8 cellular contexts compared by ENCODE assay signal in the genomic region with DNA sequence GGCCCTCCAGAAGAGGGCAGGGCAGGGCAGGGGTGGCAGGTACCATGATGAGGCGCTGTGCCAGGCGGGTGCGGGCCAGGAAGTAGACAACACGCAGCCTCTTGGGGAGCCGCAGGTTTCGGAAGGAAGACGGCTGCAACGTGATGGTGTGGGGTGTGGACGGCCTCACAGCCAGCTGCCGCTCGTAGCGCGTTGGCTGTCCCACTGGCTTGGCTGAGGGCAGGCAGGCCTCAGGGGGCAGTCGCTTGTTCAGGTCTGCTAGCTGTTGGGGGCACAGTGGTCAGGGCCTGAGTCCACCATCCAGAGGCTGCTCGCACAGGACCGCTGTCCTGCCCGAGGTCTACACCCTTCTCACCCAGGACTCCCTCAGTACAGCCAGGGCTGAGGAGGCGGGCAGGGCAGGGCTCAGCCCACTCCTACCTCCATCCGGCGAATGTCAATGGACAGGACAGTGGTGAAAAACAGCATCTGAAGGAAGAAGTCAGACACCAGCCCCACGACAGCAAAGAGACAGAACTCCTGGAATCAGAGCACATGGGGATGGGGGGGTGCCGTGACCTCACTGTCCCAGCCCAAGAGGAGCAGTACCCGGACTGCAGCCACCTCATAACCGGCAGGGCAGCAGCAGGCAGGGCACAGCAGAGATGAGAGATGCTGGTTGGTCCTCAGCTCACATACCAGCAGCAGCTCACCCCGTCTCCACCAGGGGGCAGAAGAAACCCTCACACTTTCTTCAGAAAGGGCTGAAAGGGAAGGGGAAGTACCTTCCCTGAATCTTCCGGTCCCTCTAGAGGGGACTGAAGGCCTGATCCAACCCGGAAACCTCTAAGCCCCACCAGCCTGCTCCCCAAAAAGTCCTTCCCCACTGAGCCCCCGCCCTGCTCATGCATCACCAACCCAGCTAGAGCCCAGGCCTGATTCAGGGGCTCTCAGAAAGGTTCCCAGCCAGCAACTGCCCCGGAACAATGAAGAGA. TPM values are rescaled to one million over a fixed set of nuclear protein-coding genes. Genes with fewer than 3 reads are reported as not detected.
DNase-seq lines count a peak whose midpoint lies in the region; ATAC-seq and TF ChIP-seq lines count a peak whose summit lies in the region.

No MANE protein-coding gene starts in this region.

- 0 to 64% methylated on average over 1 to 29 of the region's 29 CpGs for WGBS in transverse colon (ENCODE audit: low coverage in 1 of 2), 2 donors

- H3K4me3 ChIP-seq in DND-41 (ENCODE audit: low read depth in 1 of 2, low read length in 2 of 2) (peak overlapping the region in 1 of 2 experiments; percentile 34; a peak in 2 of 4 replicates), Loucy (ENCODE audit: low read length, poor library complexity, severe bottlenecking) (peak overlapping the region; percentile 64), cardiac muscle cell (no peak overlapping the region), transverse colon (no peak overlapping the region)

- in situ Hi-C loops in transverse colon (cut with MboI; ENCODE audit: low pct_ligation_motif_present in 1 of 4, low pct_unique_long_range_greater_than_20kb in 1 of 4, low sequenced_read_pairs in 3 of 4), result loop anchor here in 2 of 4 donors (5.0 to 25.0 kb wide), 3 partner anchors 52 to 367 kb away; partner anchors contain the start of genes SCAP (in 1 of the 2) and SMARCC1 (in 1 of the 2)

- H3K36me3 Mint-ChIP-seq in activated naive CD8-positive, alpha-beta T cell treated with anti-CD3 and anti-CD28 coated beads, Interleukin-2, amount 10 ng/mL, durations not matched to agents 7 days and 5 days, result peaks cover 5% of the 10 kb centered on the region

- H3K9me3 ChIP-seq in DND-41 (ENCODE audit: insufficient read depth, low read length, severe bottlenecking) (no peaks in the 10 kb centered on the region), Loucy (ENCODE audit: insufficient read depth, low read depth, low read length) (no peaks in the 10 kb centered on the region), cardiac muscle cell (ENCODE audit: low read depth) (no peaks in the 10 kb centered on the region), transverse colon (no peaks in the 10 kb centered on the region)

- no peaks in the 10 kb centered on the region for H3K9me3 Mint-ChIP-seq in activated naive CD8-positive, alpha-beta T cell treated with anti-CD3 and anti-CD28 coated beads, Interleukin-2, amount 10 ng/mL, durations not matched to agents 7 days and 5 days

- peaks cover 3% of the 10 kb centered on the region; the same call in 1 of the 2 replicates for H3K79me2 ChIP-seq in DND-41 (ENCODE audit: insufficient read depth, low read length)
- no peaks in the 10 kb centered on the region for H3K79me2 ChIP-seq in Loucy (ENCODE audit: insufficient read depth, low read length)

- no peak for TF ChIP-seq EP300 in transverse colon (IDR thresholded peaks at IDR 0.05; ENCODE audit: low read depth)

- H4K20me1 ChIP-seq in DND-41 (ENCODE audit: insufficient read depth, low read length) (peaks cover 9% of the 10 kb centered on the region), Loucy (ENCODE audit: insufficient read depth, low read length, poor library complexity, severe bottlenecking) (no peaks in the 10 kb centered on the region)

- intact Hi-C loops in posterior cingulate gyrus (cut with DNase I) (loop anchor here (1.0 kb wide), 1 partner anchor 55 kb away; the partner anchor contains the start of gene SCAP), transverse colon (cut with DNase I; ENCODE audit: low total_unique reads) (loop anchor here (1.0 kb wide), 1 partner anchor 56 kb away; no protein-coding TSS in a partner anchor)

- H3K36me3 ChIP-seq in DND-41 (ENCODE audit: insufficient read depth, low read length), result peaks cover 82% of the 10 kb centered on the region
- H3K36me3 ChIP-seq in Loucy (ENCODE audit: insufficient read depth, low read length), result peaks cover 48% of the 10 kb centered on the region; the same call in 1 of the 2 replicates
- H3K36me3 ChIP-seq in cardiac muscle cell, result peaks cover 12% of the 10 kb centered on the region
- peaks cover 0 to 5% (median 0%) of the 10 kb centered on the region in 4 donors for H3K36me3 ChIP-seq in transverse colon

- POLR2A ChIA-PET in activated naive CD8-positive, alpha-beta T cell treated with anti-CD3 and anti-CD28 coated beads, Interleukin-2, amount 10 ng/mL, durations not matched to agents 7 days and 5 days (lab: Charles Lee), result interaction anchor here (0.6 to 3.4 kb wide), 5 partner anchors 40 to 1484 kb away, joined by 3 to 28 read pairs (median 7); partner anchors contain the start of genes ELP6, PTPN23 and SCAP

- H3K4me2 ChIP-seq in DND-41 (ENCODE audit: insufficient read depth, low read length), result peak overlapping the region; percentile 54
- H3K4me2 ChIP-seq in Loucy (ENCODE audit: low read depth, low read length, poor library complexity, severe bottlenecking), result peak overlapping the region; percentile 79

- H3K4me1 Mint-ChIP-seq in activated naive CD8-positive, alpha-beta T cell treated with anti-CD3 and anti-CD28 coated beads, Interleukin-2, amount 10 ng/mL, durations not matched to agents 7 days and 5 days, result peaks cover 14% of the 10 kb centered on the region

- H2AFZ ChIP-seq in DND-41 (ENCODE audit: low read depth, low read length) (peak overlapping the region; percentile 75), Loucy (ENCODE audit: low read length) (peak overlapping the region; percentile 37; the same call in 1 of the 2 replicates)

- no peaks in the 10 kb centered on the region for H3F3A ChIP-seq in Loucy (ENCODE audit: low read depth)

- ATAC-seq in DND-41 (ENCODE audit: insufficient read depth, low read depth) (peak; percentile 92), GM21786 (IDR thresholded peaks at IDR 0.05; ENCODE audit: unreplicated experiment) (peak; percentile 77)
- ATAC-seq in activated naive CD8-positive, alpha-beta T cell treated with anti-CD3 and anti-CD28 coated beads, Interleukin-2, amount 10 ng/mL, durations not matched to agents 7 days and 5 days (ENCODE audit: low read depth), result peak; percentile 92

- peaks cover 12% of the 10 kb centered on the region for H3K4me1 ChIP-seq in DND-41 (ENCODE audit: insufficient read depth, low read length)
- peaks cover 3% of the 10 kb centered on the region for H3K4me1 ChIP-seq in Loucy (ENCODE audit: insufficient read depth, low read length, poor library complexity, severe bottlenecking)
- H3K4me1 ChIP-seq in cardiac muscle cell (ENCODE audit: low read depth), result no peaks in the 10 kb centered on the region
- peaks cover 15 to 31% (median 29%) of the 10 kb centered on the region in 4 donors for H3K4me1 ChIP-seq in transverse colon

- H3K27ac ChIP-seq in DND-41 (ENCODE audit: low read length), result peak overlapping the region; percentile 78
- peak overlapping the region; percentile 31 for H3K27ac ChIP-seq in cardiac muscle cell
- H3K27ac ChIP-seq in transverse colon, result peak overlapping the region; percentile 59 to 78 (median 70)

- DNase-seq in DND-41 (peak; percentile 90), SKM-1 (lab: John Stamatoyannopoulos, UW; ENCODE audit: unreplicated experiment) (peak; percentile 90), cardiac muscle cell (ENCODE audit: low read depth in 1 of 2, low spot score in 1 of 2) (peak; percentile 87 to 90), posterior cingulate gyrus (peak; percentile 73 to 97 (median 90)), transverse colon (peak; percentile 93)
- DNase-seq in activated naive CD8-positive, alpha-beta T cell treated with anti-CD3 and anti-CD28 coated beads, Interleukin-2, amount 10 ng/mL, durations not matched to agents 7 days and 5 days, result peak; percentile 88

- no peaks in the 10 kb centered on the region for H3K27me3 Mint-ChIP-seq in activated naive CD8-positive, alpha-beta T cell treated with anti-CD3 and anti-CD28 coated beads, Interleukin-2, amount 10 ng/mL, durations not matched to agents 7 days and 5 days

- H3K27ac Mint-ChIP-seq in activated naive CD8-positive, alpha-beta T cell treated with anti-CD3 and anti-CD28 coated beads, Interleukin-2, amount 10 ng/mL, durations not matched to agents 7 days and 5 days, result peak overlapping the region; percentile 100

- H3K9ac ChIP-seq in DND-41 (ENCODE audit: low read depth, low read length) (peak overlapping the region; percentile 49), Loucy (ENCODE audit: low read depth, low read length, poor library complexity, severe bottlenecking) (peak overlapping the region; percentile 80)

- TF ChIP-seq POLR2A in transverse colon (IDR thresholded peaks at IDR 0.05), result no peak

- H3K27me3 ChIP-seq in DND-41 (ENCODE audit: insufficient read depth, low read length, poor library complexity) (no peaks in the 10 kb centered on the region), Loucy (ENCODE audit: insufficient read depth, low read length, poor library complexity, severe bottlenecking) (no peaks in the 10 kb centered on the region), cardiac muscle cell (no peaks in the 10 kb centered on the region), transverse colon (no peaks in the 10 kb centered on the region)

- H3K4me3 Mint-ChIP-seq in activated naive CD8-positive, alpha-beta T cell treated with anti-CD3 and anti-CD28 coated beads, Interleukin-2, amount 10 ng/mL, durations not matched to agents 7 days and 5 days, result peak overlapping the region; percentile 85

- TF ChIP-seq CTCF in DND-41 (IDR thresholded peaks at IDR 0.05; ENCODE audit: borderline replicate concordance, extremely low read depth, low read length, poor library complexity, severe bottlenecking) (peak; percentile 94), Loucy (conservative IDR thresholded peaks at IDR 0.05; ENCODE audit: low read length) (peak; percentile 84), cardiac muscle cell (IDR thresholded peaks at IDR 0.05; ENCODE audit: low read depth, low read length) (peak; percentile 94), transverse colon (IDR thresholded peaks at IDR 0.05) (peak; percentile 89 to 99 (median 94))

- no peaks in the 10 kb centered on the region for H3K9me2 ChIP-seq in Loucy (replicated peaks; ENCODE audit: low read depth, low read length)

RNA-seq across cellular contexts. Expression of gene PTPN23, which starts 40.0 kb away (rescaled TPM):
- total RNA-seq in activated naive CD8-positive, alpha-beta T cell treated with anti-CD3 and anti-CD28 coated beads, Interleukin-2, amount 10 ng/mL, durations not matched to agents 7 days and 5 days, result 10 to 100 TPM; 36.6 to 42.6 TPM
- total RNA-seq in cardiac muscle cell, result 10.7 and 18.7 TPM in 2 replicates
- 17.1 and 17.4 TPM in 2 replicates for polyA plus RNA-seq in cardiac muscle cell
- 100 to 1,000 TPM in 1 of 4 donors, 10 to 100 TPM in 3; 26.9 to 199 (median 55.1) TPM for total RNA-seq in transverse colon

RNA-seq across cellular contexts. Expression of gene SCAP, which starts 54.9 kb away (rescaled TPM):
- total RNA-seq in activated naive CD8-positive, alpha-beta T cell treated with anti-CD3 and anti-CD28 coated beads, Interleukin-2, amount 10 ng/mL, durations not matched to agents 7 days and 5 days, result 10 to 100 TPM; 73.5 to 80.1 TPM
- 124 and 140 TPM in 2 replicates for total RNA-seq in cardiac muscle cell
- polyA plus RNA-seq in cardiac muscle cell, result 87.6 and 104 TPM in 2 replicates
- 100 to 1,000 TPM; 160 to 288 (median 198) TPM for total RNA-seq in transverse colon
